16 cellular contexts compared by ENCODE assay signal in the genomic region with DNA sequence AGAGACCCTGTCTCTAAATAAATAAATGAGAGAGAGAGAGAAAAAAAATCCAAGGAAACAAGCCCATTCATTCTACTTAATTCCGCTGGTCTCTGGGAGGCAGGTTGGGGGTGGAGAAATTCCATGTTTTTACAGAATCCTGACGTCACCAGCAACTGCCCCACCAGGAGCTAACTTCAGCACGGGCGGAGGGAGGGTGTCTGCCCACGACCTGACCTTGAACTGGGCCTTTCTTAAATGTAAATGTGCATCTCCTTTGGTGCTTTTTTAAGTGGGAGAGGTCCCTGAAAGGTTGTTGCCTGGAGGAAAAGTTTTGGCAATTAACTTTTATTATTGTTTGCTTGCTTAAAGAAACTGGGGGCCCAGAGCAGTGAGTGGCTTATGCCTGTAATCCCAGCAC. TPM values are rescaled to one million over a fixed set of nuclear protein-coding genes. Genes with fewer than 3 reads are reported as not detected.
DNase-seq lines count a peak whose midpoint lies in the region; ATAC-seq and TF ChIP-seq lines count a peak whose summit lies in the region.
"Had no signal": no experiment of that assay in that cellular context is flagged by ENCODE, and none has a peak within 500 bp of the region (broad histone marks: within the 10 kb centered on the region; RNA-seq: fewer than 3 reads in every experiment).

No MANE protein-coding gene starts in this region.

- H3K4me1 Mint-ChIP-seq in CD8-positive, alpha-beta T cell (ENCODE audit: low read depth), result peaks cover 56% of the 10 kb centered on the region
- peaks cover 32 to 71% (median 70%) of the 10 kb centered on the region in 4 donors for H3K4me1 Mint-ChIP-seq in naive thymus-derived CD8-positive, alpha-beta T cell

- H3K4me1 ChIP-seq in CD8-positive, alpha-beta T cell (ENCODE audit: insufficient read depth, low read length), result peaks cover 71% of the 10 kb centered on the region
- peaks cover 10% of the 10 kb centered on the region for H3K4me1 ChIP-seq in HAP-1

- CTCF ChIA-PET in CD8-positive, alpha-beta T cell (lab: Charles Lee), result interaction anchor here (1.0 to 5.4 kb wide), 4 partner anchors 11 to 42 kb away, joined by 3 to 31 read pairs (median 6); no protein-coding TSS in a partner anchor

- TF ChIP-seq CTCF in CD8-positive, alpha-beta T cell (IDR thresholded peaks at IDR 0.05), result no peak

- no peak for DNase-seq in CD8-positive, alpha-beta T cell
- DNase-seq in HAP-1 (ENCODE audit: low spot score in 2 of 2) (peak; percentile 68 to 69), astrocyte of the hippocampus (ENCODE audit: low read depth, low spot score) (peak; percentile 79), pons (ENCODE audit: low spot score) (no peak)
- no peak for DNase-seq in naive thymus-derived CD8-positive, alpha-beta T cell
- no peak for DNase-seq in stimulated activated naive CD8-positive, alpha-beta T cell treated with anti-CD3 and anti-CD28 coated beads, Interleukin-15, Interleukin-2, amounts not matched to agents 100 U/mL and 50 U/mL, for 24 hours
- DNase-seq: activated CD4-positive, CD25-positive, alpha-beta regulatory T cell; activated CD8-positive, alpha-beta memory T cell treated with anti-CD3 and anti-CD28 coated beads, Interleukin-2, amount 50 U/mL, for 48 hours; activated naive CD8-positive, alpha-beta T cell treated with anti-CD3 and anti-CD28 coated beads, Interleukin-2, amount 10 ng/mL, durations not matched to agents 7 days and 5 days; glutamatergic neuron; kidney glomerular epithelial cell; NCI-H1092 treated with DMSO at 0.1 percent for 48 hours; NCI-H2171 treated with DMSO at 0.1 percent for 48 hours; SK-N-SH; testis had no signal

- ATAC-seq in CD8-positive, alpha-beta T cell, result no peak
- no peak for ATAC-seq in naive thymus-derived CD8-positive, alpha-beta T cell
- ATAC-seq in stimulated activated naive CD8-positive, alpha-beta T cell treated with anti-CD3 and anti-CD28 coated beads, Interleukin-15, Interleukin-2, amounts not matched to agents 100 U/mL and 50 U/mL, for 24 hours, result no peak
- no peak for ATAC-seq in HG03025 (IDR thresholded peaks at IDR 0.05; ENCODE audit: low FRiP score, unreplicated experiment)

- no peaks in the 10 kb centered on the region for H3K36me3 ChIP-seq in CD8-positive, alpha-beta T cell (ENCODE audit: insufficient read depth, low read length)
- no peaks in the 10 kb centered on the region for H3K36me3 ChIP-seq in HAP-1 (replicated peaks)

- no peak overlapping the region for H3K4me3 ChIP-seq in CD8-positive, alpha-beta T cell (ENCODE audit: low read depth, low read length)
- H3K4me3 ChIP-seq in HAP-1, result no peak overlapping the region
- H3K4me3 ChIP-seq: testis had no signal

- H3K9me3 Mint-ChIP-seq in CD8-positive, alpha-beta T cell, result no peaks in the 10 kb centered on the region
- no peaks in the 10 kb centered on the region for H3K9me3 Mint-ChIP-seq in naive thymus-derived CD8-positive, alpha-beta T cell
- H3K9me3 Mint-ChIP-seq: activated naive CD8-positive, alpha-beta T cell treated with anti-CD3 and anti-CD28 coated beads, Interleukin-2, amount 10 ng/mL, durations not matched to agents 7 days and 5 days had no signal

- H3K27ac ChIP-seq in CD8-positive, alpha-beta T cell (ENCODE audit: low read depth, low read length), result no peak overlapping the region

- H3K27me3 ChIP-seq in CD8-positive, alpha-beta T cell (ENCODE audit: insufficient read depth, low read length), result no peaks in the 10 kb centered on the region
- H3K27me3 ChIP-seq in HAP-1 (ENCODE audit: low read depth), result no peaks in the 10 kb centered on the region
- H3K27me3 ChIP-seq: testis had no signal

- H3K36me3 Mint-ChIP-seq in CD8-positive, alpha-beta T cell, result no peaks in the 10 kb centered on the region
- no peaks in the 10 kb centered on the region for H3K36me3 Mint-ChIP-seq in naive thymus-derived CD8-positive, alpha-beta T cell

- intact Hi-C loops in CD8-positive, alpha-beta T cell (cut with DNase I, micrococcal nuclease), result no loop called here

- in situ Hi-C loops in HAP-1 (cut with MboI; ENCODE audit: low sequenced_read_pairs), result no loop called here

- POLR2A ChIA-PET in CD8-positive, alpha-beta T cell (lab: Charles Lee), result interaction anchor here (6.2 to 28.6 kb wide), 2 partner anchors 11 to 29 kb away, joined by 178 to 2627 read pairs; no protein-coding TSS in a partner anchor
- POLR2A ChIA-PET in naive thymus-derived CD8-positive, alpha-beta T cell (lab: Charles Lee), result interaction anchor here (0.7 to 32.2 kb wide), 4 partner anchors 7 to 95 kb away, joined by 3 to 4622 read pairs (median 216); a partner anchor contains a TSS

- H3K9me3 ChIP-seq in CD8-positive, alpha-beta T cell (ENCODE audit: low read length), result no peaks in the 10 kb centered on the region
- H3K9me3 ChIP-seq in HAP-1, result no peaks in the 10 kb centered on the region
- H3K9me3 ChIP-seq: SK-N-SH, testis had no signal

- H3K27me3 Mint-ChIP-seq in CD8-positive, alpha-beta T cell (ENCODE audit: low read depth), result no peaks in the 10 kb centered on the region
- no peaks in the 10 kb centered on the region for H3K27me3 Mint-ChIP-seq in naive thymus-derived CD8-positive, alpha-beta T cell
- H3K27me3 Mint-ChIP-seq: activated naive CD8-positive, alpha-beta T cell treated with anti-CD3 and anti-CD28 coated beads, Interleukin-2, amount 10 ng/mL, durations not matched to agents 7 days and 5 days had no signal

- H3K27ac Mint-ChIP-seq in CD8-positive, alpha-beta T cell, result peak overlapping the region; percentile 64
- H3K27ac Mint-ChIP-seq in naive thymus-derived CD8-positive, alpha-beta T cell, result peak overlapping the region; percentile 5 to 89 (median 82)

- no peak overlapping the region for H3K4me3 Mint-ChIP-seq in CD8-positive, alpha-beta T cell
- peak overlapping the region in 6 of 10 donors; percentile 24 to 71 (median 44) for H3K4me3 Mint-ChIP-seq in naive thymus-derived CD8-positive, alpha-beta T cell

RNA-seq across cellular contexts. Expression of a gene that starts 15.5 kb away (rescaled TPM):
- 100 to 1,000 TPM; 817 to 847 TPM for total RNA-seq in CD8-positive, alpha-beta T cell
- total RNA-seq in naive thymus-derived CD8-positive, alpha-beta T cell, result 100 to 1,000 TPM; 386 to 393 TPM
- 100 to 1,000 TPM; 115 to 216 (median 166) TPM for polyA plus RNA-seq in naive thymus-derived CD8-positive, alpha-beta T cell

Comparison
In these comparisons a context has a peak if more than half of its experiments do, and no peak if none do; other contexts are left out.
1. DNase-seq: peak in HAP-1 (2 of 2) and astrocyte of the hippocampus (single experiment); none in CD8-positive, alpha-beta T cell (0 of 7), naive thymus-derived CD8-positive, alpha-beta T cell (0 of 10), pons (single experiment) and stimulated activated naive CD8-positive, alpha-beta T cell treated with anti-CD3 and anti-CD28 coated beads, Interleukin-15, Interleukin-2, amounts not matched to agents 100 U/mL and 50 U/mL, for 24 hours (single experiment).